8 cellular contexts compared by ENCODE assay signal in genomic region chr18:74116628-74117554, GRCh38. TPM values are rescaled to one million over a fixed set of nuclear protein-coding genes. Genes with fewer than 3 reads are reported as not detected.
DNase-seq lines count a peak whose midpoint lies in the region; ATAC-seq and TF ChIP-seq lines count a peak whose summit lies in the region.

No MANE protein-coding gene starts in this region.

- no peaks in the 10 kb centered on the region; the same call in 1 of the 2 replicates for H3K27me3 ChIP-seq in DOHH2 (ENCODE audit: control insufficient read depth, low read length)

- no peaks in the 10 kb centered on the region for H3K4me1 ChIP-seq in DOHH2 (ENCODE audit: control insufficient read depth, low read length)

- H3K4me2 ChIP-seq in DOHH2 (ENCODE audit: low read length), result no peak overlapping the region

- H3K27ac ChIP-seq in 22Rv1 (no peak overlapping the region), DOHH2 (ENCODE audit: low read depth, low read length) (no peak overlapping the region)

- ATAC-seq in HG03439 (IDR thresholded peaks at IDR 0.05; ENCODE audit: unreplicated experiment), result no peak

- DNase-seq in M059J (ENCODE audit: low read depth) (peak; percentile 48), amniotic stem cell (lab: John Stamatoyannopoulos, UW) (peak; percentile 27), islet precursor cell (peak; percentile 71), cerebellum (ENCODE audit: low spot score) (no peak), DMS79 treated with DMSO at 0.1 percent for 48 hours (lab: John Stamatoyannopoulos, UW) (no peak)

- no peaks in the 10 kb centered on the region for H3K79me2 ChIP-seq in DOHH2 (ENCODE audit: control insufficient read depth, low read length)

- peak; percentile 81 for TF ChIP-seq CTCF in 22Rv1 (IDR thresholded peaks at IDR 0.05)
- peak; percentile 74 for TF ChIP-seq CTCF in DOHH2 (IDR thresholded peaks at IDR 0.05; ENCODE audit: low read depth, low read length, poor library complexity, severe bottlenecking)

- H3K36me3 ChIP-seq in DOHH2 (ENCODE audit: control insufficient read depth, low read length), result no peaks in the 10 kb centered on the region

- H3K4me3 ChIP-seq in DOHH2 (ENCODE audit: low read length), result no peak overlapping the region

- H3K9me2 ChIP-seq in DOHH2 (replicated peaks; ENCODE audit: control insufficient read depth, low read length), result no peaks in the 10 kb centered on the region

- no peaks in the 10 kb centered on the region for H3K9me3 ChIP-seq in DOHH2 (ENCODE audit: control insufficient read depth, insufficient read depth, low read length)

- no peaks in the 10 kb centered on the region for H4K20me1 ChIP-seq in DOHH2 (ENCODE audit: control insufficient read depth, insufficient read depth, low read depth, low read length)

- H3F3A ChIP-seq in DOHH2 (ENCODE audit: control insufficient read depth, insufficient read depth), result no peaks in the 10 kb centered on the region

RNA-seq across cellular contexts. Expression of gene FBXO15, which starts 30.7 kb away (rescaled TPM):
- 0.17 and 0.71 TPM in 2 replicates for total RNA-seq in M059J (2014; rRNA removed; shearing (Covaris generic))
- 9.3 TPM for total RNA-seq in cerebellum

RNA-seq across cellular contexts. Expression of gene TIMM21, which starts 31.4 kb away (rescaled TPM):
- total RNA-seq in M059J (2014; rRNA removed; shearing (Covaris generic)), result 45.3 and 54.2 TPM in 2 replicates
- total RNA-seq in cerebellum, result 30.6 TPM

Comparison
In these comparisons a context has a peak if more than half of its experiments do, and no peak if none do; other contexts are left out.
1. DNase-seq: peak in M059J (single experiment), amniotic stem cell (single experiment) and islet precursor cell (single experiment); none in cerebellum (single experiment) and DMS79 treated with DMSO at 0.1 percent for 48 hours (single experiment).